Comparison of ENCODE assay signal across 19 cellular contexts in genomic region chr11:46350695-46351094, GRCh38. TPM values are rescaled to one million over a fixed set of nuclear protein-coding genes. Genes with fewer than 3 reads are reported as not detected.
A peak's percentile ranks its signal among the peaks of the same experiment; 100 is the strongest.
DNase-seq lines count a peak whose midpoint lies in the region; ATAC-seq, FAIRE-seq and TF ChIP-seq lines count a peak whose summit lies in the region.
"Had no signal": no experiment of that assay in that cellular context is flagged by ENCODE, and none has a peak within 500 bp of the region (broad histone marks: within the 10 kb centered on the region; RNA-seq: fewer than 3 reads in every experiment).

No MANE protein-coding gene starts in this region.

- H3K27ac ChIP-seq in BLaER1 (peak overlapping the region; percentile 68; the same call in 1 of the 2 replicates), angular gyrus (ENCODE audit: low read depth, low read length) (peak overlapping the region; percentile 83)
- peak overlapping the region; percentile 69 for H3K27ac ChIP-seq in CD4-positive, alpha-beta memory T cell (ENCODE audit: low read depth, low read length)
- H3K27ac ChIP-seq: ovary, tibial artery had no signal

- peaks cover 78% of the 10 kb centered on the region for H4K20me1 ChIP-seq in BLaER1

- H3K27me3 Mint-ChIP-seq in CD4-positive, alpha-beta memory T cell = peaks cover 0 to 2% of the 10 kb centered on the region in 2 donors
- H3K27me3 Mint-ChIP-seq in neural crest cell (ENCODE audit: low read depth) = peaks cover 7% of the 10 kb centered on the region

- FAIRE-seq in GM19239 (lab: Jason Lieb, UNC) = no peak
- FAIRE-seq: frontal cortex, GM12892 had no signal

- H3K9ac ChIP-seq in BLaER1 = peak overlapping the region; percentile 63; the same call in 1 of the 2 replicates

- TF ChIP-seq CTCF in neural crest cell (conservative IDR thresholded peaks at IDR 0.05) = no peak

- peak overlapping the region in 7 of 8 donors; percentile 38 to 73 (median 48) for H3K4me3 Mint-ChIP-seq in CD4-positive, alpha-beta memory T cell
- H3K4me3 Mint-ChIP-seq in neural crest cell = peak overlapping the region; percentile 62
- H3K4me3 Mint-ChIP-seq: HFFc6 had no signal

- H3K27me3 ChIP-seq in BLaER1 = peaks cover 8% of the 10 kb centered on the region; the same call in 1 of the 2 replicates
- no peaks in the 10 kb centered on the region for H3K27me3 ChIP-seq in CD4-positive, alpha-beta memory T cell (ENCODE audit: insufficient read depth, low read length)
- H3K27me3 ChIP-seq: ovary, Peyer's patch, tibial artery had no signal

- peaks cover 45 to 90% (median 71%) of the 10 kb centered on the region in 4 donors for H3K4me1 Mint-ChIP-seq in CD4-positive, alpha-beta memory T cell
- peaks cover 37% of the 10 kb centered on the region for H3K4me1 Mint-ChIP-seq in neural crest cell

- H3K4me2 ChIP-seq in BLaER1 = peak overlapping the region; percentile 79

- peaks cover 37% of the 10 kb centered on the region for H3K36me3 ChIP-seq in BLaER1
- H3K36me3 ChIP-seq in CD4-positive, alpha-beta memory T cell (ENCODE audit: insufficient read depth, low read length) = peaks cover 6% of the 10 kb centered on the region
- H3K36me3 ChIP-seq: ovary, Peyer's patch, tibial artery had no signal

- peaks cover 6 to 39% of the 10 kb centered on the region in 2 donors for H3K36me3 Mint-ChIP-seq in CD4-positive, alpha-beta memory T cell
- no peaks in the 10 kb centered on the region for H3K36me3 Mint-ChIP-seq in neural crest cell (ENCODE audit: low read depth)
- H3K36me3 Mint-ChIP-seq: brain had no signal

- no peak for DNase-seq in CD4-positive, alpha-beta memory T cell
- DNase-seq in neural crest cell (ENCODE audit: low read depth, low spot score) (no peak), HK-2 (ENCODE audit: unreplicated experiment) (no peak), GM19239 (ENCODE audit: insufficient read length, low spot score) (no peak)
- DNase-seq: activated CD4-positive, CD25-positive, alpha-beta regulatory T cell; HFFc6; NCI-H2029; NCI-H526 treated with DMSO at 0.1 percent for 48 hours; ovary; Peyer's patch; SW 1271; tibial artery had no signal

- intact Hi-C loops in CD4-positive, alpha-beta memory T cell (cut with micrococcal nuclease) = no loop called here

- H3K9me3 Mint-ChIP-seq in CD4-positive, alpha-beta memory T cell = peaks cover 0 to 2% (median 0%) of the 10 kb centered on the region in 8 donors
- H3K9me3 Mint-ChIP-seq in neural crest cell = no peaks in the 10 kb centered on the region
- H3K9me3 Mint-ChIP-seq: HFFc6 had no signal

- CTCF ChIA-PET in CD4-positive, alpha-beta memory T cell (lab: Charles Lee; ENCODE audit: partially characterized antibody) = interaction anchor here (1.1 to 17.9 kb wide), 5 partner anchors 12 to 38 kb away, joined by 3 to 469 read pairs (median 5); no protein-coding TSS in a partner anchor

- ATAC-seq in GM18868 (IDR thresholded peaks at IDR 0.05; ENCODE audit: unreplicated experiment) = no peak

- no peaks in the 10 kb centered on the region for H3K9me3 ChIP-seq in BLaER1
- H3K9me3 ChIP-seq in CD4-positive, alpha-beta memory T cell (ENCODE audit: control insufficient read depth in 1 of 2, low read length in 2 of 2) = no peaks in the 10 kb centered on the region
- H3K9me3 ChIP-seq: ovary, Peyer's patch, tibial artery had no signal

- H3K27ac Mint-ChIP-seq in CD4-positive, alpha-beta memory T cell = peak overlapping the region in 5 of 7 donors; percentile 37 to 97 (median 71)
- H3K27ac Mint-ChIP-seq in neural crest cell (ENCODE audit: unreplicated experiment) = no peak overlapping the region
- H3K27ac Mint-ChIP-seq: brain, HFFc6 had no signal

- H3K4me3 ChIP-seq in BLaER1 = no peak overlapping the region
- H3K4me3 ChIP-seq in CD4-positive, alpha-beta memory T cell (ENCODE audit: low read length in 2 of 2) = no peak overlapping the region
- H3K4me3 ChIP-seq: ovary, Peyer's patch, tibial artery had no signal

- peaks cover 82% of the 10 kb centered on the region for H3K4me1 ChIP-seq in BLaER1
- peaks cover 85% of the 10 kb centered on the region for H3K4me1 ChIP-seq in CD4-positive, alpha-beta memory T cell (ENCODE audit: insufficient read depth, low read length)

- POLR2A ChIA-PET in CD4-positive, alpha-beta memory T cell (lab: Charles Lee; ENCODE audit: partially characterized antibody) = interaction anchor here (1.4 to 14.7 kb wide), 4 partner anchors 8 to 29 kb away, joined by 6 to 334 read pairs (median 148); partner anchors contain the start of gene MDK

RNA-seq across cellular contexts. Expression of gene DGKZ, which starts 3.4 kb away (rescaled TPM):
- 100 to 1,000 TPM; 230 to 235 TPM for total RNA-seq in CD4-positive, alpha-beta memory T cell
- polyA plus RNA-seq in CD4-positive, alpha-beta memory T cell = 10 to 100 TPM; 34.8 to 78.9 TPM
- 54.4 and 60.1 TPM in 2 replicates for total RNA-seq in neural crest cell

RNA-seq across cellular contexts. Expression of gene MDK, which starts 30.8 kb away (rescaled TPM):
- 1 to 10 TPM; 4.7 to 5.6 TPM for total RNA-seq in CD4-positive, alpha-beta memory T cell
- polyA plus RNA-seq in CD4-positive, alpha-beta memory T cell = not detected
- total RNA-seq in neural crest cell = 781 and 821 TPM in 2 replicates

RNA-seq across cellular contexts. Expression of gene CHRM4, which starts 40.9 kb away (rescaled TPM):
- not detected for total RNA-seq in CD4-positive, alpha-beta memory T cell
- polyA plus RNA-seq in CD4-positive, alpha-beta memory T cell = under 1 TPM; 0.12 to 0.16 TPM
- 0.37 and 0.39 TPM in 2 replicates for total RNA-seq in neural crest cell
- total RNA-seq: HFFc6, mesenteric fat pad had no signal

Comparison
In these comparisons a context has a peak if more than half of its experiments do, and no peak if none do; other contexts are left out.
1. RNA of gene MDK, which starts 30.8 kb away (total RNA-seq): 781 to 821 TPM in neural crest cell; 4.7 to 5.6 TPM in CD4-positive, alpha-beta memory T cell; every median in the first group is over 100 times any median in the second.
2. Peak in every context shown above with its lines, with median percentiles within 50 percentile points of each other: H3K27ac ChIP-seq.